1 cellular context compared by ENCODE assay signal in the genomic region with DNA sequence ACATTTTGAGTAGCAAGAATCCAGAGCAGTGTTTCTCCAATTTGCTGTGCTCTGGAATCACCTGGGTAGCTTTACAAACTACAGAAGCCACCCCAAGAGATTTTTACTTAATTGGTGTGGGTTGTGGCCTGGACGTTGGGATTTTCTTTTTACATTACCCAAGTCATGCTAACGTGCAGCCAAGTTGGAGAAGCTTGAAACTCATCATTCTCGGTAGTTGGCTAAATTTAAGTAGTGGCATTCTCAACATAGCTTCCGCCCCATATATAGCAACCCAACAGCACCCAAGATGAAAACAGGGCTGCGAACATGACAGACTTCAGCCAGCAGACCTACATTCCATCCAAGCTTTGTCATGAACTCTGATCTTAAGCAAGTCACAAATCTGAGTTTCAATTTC.
TF ChIP-seq lines count a peak whose summit lies in the region.

No MANE protein-coding gene starts in this region.

TF ChIP-seq in HepG2, 621 proteins besides CTCF, POLR2A, EP300 and RAD21:
- TF ChIP-seq ZZZ3 (CRISPR knock-in tag; IDR thresholded peaks at IDR 0.05; ENCODE audit: borderline replicate concordance): no peak
- TF ChIP-seq ZNF558 (CRISPR knock-in tag; IDR thresholded peaks at IDR 0.05; ENCODE audit: borderline replicate concordance): 0 out of 2 replicates have a peak, but pooled peaks have one; percentile 53
- TF ChIP-seq, protein P1, sequence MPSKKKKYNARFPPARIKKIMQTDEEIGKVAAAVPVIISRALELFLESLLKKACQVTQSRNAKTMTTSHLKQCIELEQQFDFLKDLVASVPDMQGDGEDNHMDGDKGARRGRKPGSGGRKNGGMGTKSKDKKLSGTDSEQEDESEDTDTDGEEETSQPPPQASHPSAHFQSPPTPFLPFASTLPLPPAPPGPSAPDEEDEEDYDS (CRISPR knock-in tag; IDR thresholded peaks at IDR 0.05): no peak
- TF ChIP-seq, protein P2, sequence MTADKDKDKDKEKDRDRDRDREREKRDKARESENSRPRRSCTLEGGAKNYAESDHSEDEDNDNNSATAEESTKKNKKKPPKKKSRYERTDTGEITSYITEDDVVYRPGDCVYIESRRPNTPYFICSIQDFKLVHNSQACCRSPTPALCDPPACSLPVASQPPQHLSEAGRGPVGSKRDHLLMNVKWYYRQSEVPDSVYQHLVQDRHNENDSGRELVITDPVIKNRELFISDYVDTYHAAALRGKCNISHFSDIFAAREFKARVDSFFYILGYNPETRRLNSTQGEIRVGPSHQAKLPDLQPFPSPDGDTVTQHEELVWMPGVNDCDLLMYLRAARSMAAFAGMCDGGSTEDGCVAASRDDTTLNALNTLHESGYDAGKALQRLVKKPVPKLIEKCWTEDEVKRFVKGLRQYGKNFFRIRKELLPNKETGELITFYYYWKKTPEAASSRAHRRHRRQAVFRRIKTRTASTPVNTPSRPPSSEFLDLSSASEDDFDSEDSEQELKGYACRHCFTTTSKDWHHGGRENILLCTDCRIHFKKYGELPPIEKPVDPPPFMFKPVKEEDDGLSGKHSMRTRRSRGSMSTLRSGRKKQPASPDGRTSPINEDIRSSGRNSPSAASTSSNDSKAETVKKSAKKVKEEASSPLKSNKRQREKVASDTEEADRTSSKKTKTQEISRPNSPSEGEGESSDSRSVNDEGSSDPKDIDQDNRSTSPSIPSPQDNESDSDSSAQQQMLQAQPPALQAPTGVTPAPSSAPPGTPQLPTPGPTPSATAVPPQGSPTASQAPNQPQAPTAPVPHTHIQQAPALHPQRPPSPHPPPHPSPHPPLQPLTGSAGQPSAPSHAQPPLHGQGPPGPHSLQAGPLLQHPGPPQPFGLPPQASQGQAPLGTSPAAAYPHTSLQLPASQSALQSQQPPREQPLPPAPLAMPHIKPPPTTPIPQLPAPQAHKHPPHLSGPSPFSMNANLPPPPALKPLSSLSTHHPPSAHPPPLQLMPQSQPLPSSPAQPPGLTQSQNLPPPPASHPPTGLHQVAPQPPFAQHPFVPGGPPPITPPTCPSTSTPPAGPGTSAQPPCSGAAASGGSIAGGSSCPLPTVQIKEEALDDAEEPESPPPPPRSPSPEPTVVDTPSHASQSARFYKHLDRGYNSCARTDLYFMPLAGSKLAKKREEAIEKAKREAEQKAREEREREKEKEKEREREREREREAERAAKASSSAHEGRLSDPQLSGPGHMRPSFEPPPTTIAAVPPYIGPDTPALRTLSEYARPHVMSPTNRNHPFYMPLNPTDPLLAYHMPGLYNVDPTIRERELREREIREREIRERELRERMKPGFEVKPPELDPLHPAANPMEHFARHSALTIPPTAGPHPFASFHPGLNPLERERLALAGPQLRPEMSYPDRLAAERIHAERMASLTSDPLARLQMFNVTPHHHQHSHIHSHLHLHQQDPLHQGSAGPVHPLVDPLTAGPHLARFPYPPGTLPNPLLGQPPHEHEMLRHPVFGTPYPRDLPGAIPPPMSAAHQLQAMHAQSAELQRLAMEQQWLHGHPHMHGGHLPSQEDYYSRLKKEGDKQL (CRISPR knock-in tag; IDR thresholded peaks at IDR 0.05; ENCODE audit: low read depth): no peak
